In the genomic region with DNA sequence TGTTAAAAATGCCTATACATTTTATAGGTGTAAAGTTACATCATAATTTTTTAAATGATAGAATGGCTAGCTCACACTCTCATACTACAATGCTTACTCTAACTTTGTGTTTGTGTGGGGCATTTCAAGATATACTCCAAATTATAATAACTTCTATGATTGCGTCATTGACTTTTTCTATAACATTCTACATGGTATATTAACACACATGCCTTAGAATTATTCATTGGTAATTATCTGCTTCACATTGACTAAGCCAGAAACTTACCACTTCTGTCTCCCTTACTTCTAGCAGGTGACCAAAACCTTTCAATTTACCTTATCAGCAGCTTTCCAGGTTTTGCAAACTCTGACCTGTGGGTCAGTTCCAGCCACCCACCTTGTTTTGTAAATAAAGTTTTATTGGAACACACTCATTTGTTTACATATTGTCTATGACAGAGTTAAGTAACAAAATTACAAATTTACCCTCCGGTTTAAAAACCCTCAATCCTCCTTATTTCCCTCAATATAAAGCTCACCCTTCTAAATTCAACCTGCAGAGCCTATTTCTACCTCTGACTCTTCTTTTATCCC, we compare ENCODE assay signal across 18 cellular contexts. TPM values are rescaled to one million over a fixed set of nuclear protein-coding genes. Genes with fewer than 3 reads are reported as not detected.
"Had no signal": no experiment of that assay in that cellular context is flagged by ENCODE, and none has a peak within 500 bp of the region (broad histone marks: within the 10 kb centered on the region; RNA-seq: fewer than 3 reads in every experiment).

No MANE protein-coding gene starts in this region.

- H3K4me2 ChIP-seq: hepatocyte had no signal

- DNase-seq: activated CD4-positive, alpha-beta memory T cell treated with anti-CD3 and anti-CD28 coated beads for 36 hours; activated CD8-positive, alpha-beta memory T cell treated with anti-CD3 and anti-CD28 coated beads, Interleukin-2, amount 10 ng/mL, durations not matched to agents 7 days and 5 days; activated effector memory CD4-positive, alpha-beta T cell treated with Interleukin-2 at 50 U/mL for 16 hours; activated T-cell treated with anti-CD3 and anti-CD28 coated beads, Interleukin-2, amount 50 U/mL, for 24 hours; effector CD8-positive, alpha-beta T cell; islet precursor cell; left lung; mucosa of descending colon; naive thymus-derived CD4-positive, alpha-beta T cell; stimulated activated CD4-positive, alpha-beta T cell treated with anti-CD3 and anti-CD28 coated beads, Interleukin-15, amount 100 ng/mL, for 24 hours; stimulated activated CD4-positive, alpha-beta T cell treated with anti-CD3 and anti-CD28 coated beads, Interleukin-4, amount 100 ng/mL, for 1 hour; stimulated activated naive B cell treated with anti-CD40 and anti-IgM and Interleukin-4, amounts not matched to agents 10 μg/mL and 1 μg/mL and 100 μg/mL, for 72 hours; T-helper 17 cell; tibial artery; WERI-Rb-1 had no signal

- H3K4me3 ChIP-seq: hepatocyte, left lung, mucosa of descending colon, tibial artery had no signal

- H3K36me3 ChIP-seq: left lung, tibial artery, WERI-Rb-1 had no signal

- H3K9ac ChIP-seq: parathyroid adenoma had no signal

- H2AFZ ChIP-seq: hepatocyte, parathyroid adenoma had no signal

- H3K4me1 ChIP-seq: left lung, parathyroid adenoma had no signal

- H3K79me2 ChIP-seq: hepatocyte, parathyroid adenoma had no signal

- H3K27me3 ChIP-seq: hepatocyte, tibial artery had no signal

- H3K9me3 ChIP-seq: left lung, mucosa of descending colon, tibial artery had no signal

- H3K27ac ChIP-seq: hepatocyte, left lung, parathyroid adenoma, tibial artery, WERI-Rb-1 had no signal

- ATAC-seq: activated CD8-positive, alpha-beta memory T cell treated with anti-CD3 and anti-CD28 coated beads, Interleukin-2, amount 10 ng/mL, durations not matched to agents 7 days and 5 days; mucosa of descending colon; naive thymus-derived CD4-positive, alpha-beta T cell; stimulated activated naive B cell treated with anti-CD40 and anti-IgM and Interleukin-4, amounts not matched to agents 10 μg/mL and 1 μg/mL and 100 μg/mL, for 72 hours; T-helper 17 cell had no signal

- FAIRE-seq: urothelium cell line had no signal

RNA-seq across cellular contexts. Expression of gene FLRT2, which starts 12.7 kb away (rescaled TPM):
- total RNA-seq: activated CD4-positive, alpha-beta memory T cell treated with anti-CD3 and anti-CD28 coated beads for 36 hours; activated CD8-positive, alpha-beta memory T cell treated with anti-CD3 and anti-CD28 coated beads, Interleukin-2, amount 10 ng/mL, durations not matched to agents 7 days and 5 days; naive thymus-derived CD4-positive, alpha-beta T cell; T-helper 17 cell had no signal
- polyA plus RNA-seq: naive thymus-derived CD4-positive, alpha-beta T cell had no signal
